ENCODE assay signal across 13 cellular contexts in the genomic region with DNA sequence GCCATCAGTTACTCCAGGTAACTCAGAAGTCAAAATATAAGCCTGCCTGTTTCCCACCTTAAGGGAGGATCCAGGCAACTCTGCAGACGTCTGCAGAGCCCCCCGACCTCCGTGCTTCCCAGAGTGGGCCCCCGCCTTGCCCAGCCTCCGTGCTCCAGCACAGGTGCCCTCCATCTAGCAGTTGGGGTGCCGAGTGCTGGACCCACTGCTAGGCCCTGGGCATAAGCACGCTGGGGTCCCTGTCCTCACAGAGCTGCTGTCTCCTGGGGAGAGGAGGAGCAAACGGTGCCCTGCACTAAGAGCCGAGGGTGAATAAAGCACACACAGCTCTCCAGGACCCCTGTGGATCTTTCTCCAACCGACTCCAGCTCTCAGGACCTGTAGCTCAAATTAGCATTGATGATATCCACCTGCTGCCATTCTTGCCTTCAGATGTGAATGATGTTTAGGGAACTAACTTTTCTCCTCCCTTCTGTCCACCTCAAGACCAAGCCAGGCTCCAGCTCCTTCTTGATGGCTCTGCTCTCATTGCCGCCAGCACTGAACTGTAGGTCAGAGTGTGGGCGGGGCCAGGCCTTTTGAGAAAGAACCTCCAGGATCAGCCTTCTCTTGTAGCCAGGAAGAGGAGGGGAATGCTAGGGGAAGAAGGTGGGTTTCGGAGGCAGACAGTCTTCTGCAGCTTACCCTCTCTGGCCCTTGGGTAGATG.
DNase-seq lines count a peak whose midpoint lies in the region; ATAC-seq and TF ChIP-seq lines count a peak whose summit lies in the region.
"Had no signal": no experiment of that assay in that cellular context is flagged by ENCODE, and none has a peak within 500 bp of the region (broad histone marks: within the 10 kb centered on the region; RNA-seq: fewer than 3 reads in every experiment).

No MANE protein-coding gene starts in this region.

- ATAC-seq in natural killer cell treated with Interleukin-12 subunit alpha and Interleukin-12 subunit beta and Interleukin-15 and Interleukin-18, amount 100 ng/mL, for 72 hours = no peak
- ATAC-seq in GM19463 (IDR thresholded peaks at IDR 0.05; ENCODE audit: unreplicated experiment) = no peak

- peak overlapping the region in 1 of 11 experiments; percentile 5; a peak in 1 of 22 replicates for H3K27ac ChIP-seq in BLaER1 treated with 17β-estradiol and CSF1 and Interleukin-3, amounts not matched to agents 10 nM and 100 nM
- peak overlapping the region; percentile 85 for H3K27ac ChIP-seq in ascending aorta
- no peak overlapping the region for H3K27ac ChIP-seq in testis
- H3K27ac ChIP-seq: psoas muscle had no signal

- no peaks in the 10 kb centered on the region for H3K36me3 Mint-ChIP-seq in natural killer cell treated with Interleukin-12 subunit alpha and Interleukin-12 subunit beta and Interleukin-15 and Interleukin-18, amount 100 ng/mL, for 72 hours

- H4K20me1 ChIP-seq in BLaER1 treated with 17β-estradiol and CSF1 and Interleukin-3, amounts not matched to agents 10 nM and 100 nM = peaks cover 0 to 8% (median 0%) of the 10 kb centered on the region in 11 experiments; a peak in 3 of 22 replicates

- peak overlapping the region in 4 of 11 experiments; percentile 8 to 73 (median 40); a peak in 2 of 22 replicates for H3K9ac ChIP-seq in BLaER1 treated with 17β-estradiol and CSF1 and Interleukin-3, amounts not matched to agents 10 nM and 100 nM

- no peak for TF ChIP-seq POLR2A in testis (IDR thresholded peaks at IDR 0.05)

- TF ChIP-seq CTCF in ascending aorta (IDR thresholded peaks at IDR 0.05) (no peak), testis (IDR thresholded peaks at IDR 0.05) (no peak)

- H3K36me3 ChIP-seq in BLaER1 treated with 17β-estradiol and CSF1 and Interleukin-3, amounts not matched to agents 10 nM and 100 nM = no peaks in the 10 kb centered on the region; a peak in 2 of 22 replicates
- H3K36me3 ChIP-seq in ascending aorta = no peaks in the 10 kb centered on the region
- no peaks in the 10 kb centered on the region for H3K36me3 ChIP-seq in testis (ENCODE audit: low read depth, missing control alignments)

- peaks cover 98 to 100% (median 100%) of the 10 kb centered on the region in 10 experiments for H3K4me1 ChIP-seq in BLaER1 treated with 17β-estradiol and CSF1 and Interleukin-3, amounts not matched to agents 10 nM and 100 nM
- peaks cover 13 to 88% of the 10 kb centered on the region in 2 donors for H3K4me1 ChIP-seq in ascending aorta
- peaks cover 33% of the 10 kb centered on the region for H3K4me1 ChIP-seq in testis

- no peaks in the 10 kb centered on the region for H3K9me3 Mint-ChIP-seq in natural killer cell treated with Interleukin-12 subunit alpha and Interleukin-12 subunit beta and Interleukin-15 and Interleukin-18, amount 100 ng/mL, for 72 hours

- peaks cover 70 to 74% of the 10 kb centered on the region in 2 donors for H3K4me1 Mint-ChIP-seq in natural killer cell treated with Interleukin-12 subunit alpha and Interleukin-12 subunit beta and Interleukin-15 and Interleukin-18, amount 100 ng/mL, for 72 hours (ENCODE audit: low read depth in 2 of 2)

- H3K4me2 ChIP-seq in BLaER1 treated with 17β-estradiol and CSF1 and Interleukin-3, amounts not matched to agents 10 nM and 100 nM = peak overlapping the region; percentile 91 to 100 (median 96)

- DNase-seq in NCI-H1092 treated with DMSO at 0.1 percent for 48 hours (lab: John Stamatoyannopoulos, UW) (peak; percentile 74), ascending aorta (ENCODE audit: low spot score in 2 of 2) (peak in 1 of 2 donors; percentile 70), NCI-H1105 treated with DMSO at 0.1 percent for 48 hours (lab: John Stamatoyannopoulos, UW) (no peak), iPS-NIHi11 (ENCODE audit: low spot score) (no peak), testis (no peak)
- DNase-seq in natural killer cell treated with Interleukin-12 subunit alpha and Interleukin-12 subunit beta and Interleukin-15 and Interleukin-18, amount 100 ng/mL, for 72 hours (ENCODE audit: low spot score) = no peak
- DNase-seq: activated gamma-delta T cell treated with Interleukin-2 at 50 U/mL for 16 hours; effector CD4-positive, alpha-beta T cell; NCI-H526 treated with DMSO at 0.1 percent for 48 hours had no signal

- H3K27ac Mint-ChIP-seq in natural killer cell treated with Interleukin-12 subunit alpha and Interleukin-12 subunit beta and Interleukin-15 and Interleukin-18, amount 100 ng/mL, for 72 hours = peak overlapping the region; percentile 99 to 100

- intact Hi-C loops in ascending aorta (cut with DNase I) = loop anchor here (5.0 kb wide), 2 partner anchors 47 to 93 kb away; no protein-coding TSS in a partner anchor
- intact Hi-C loops in testis (cut with DNase I; ENCODE audit: low total_unique reads) = no loop called here

- H3K4me3 ChIP-seq in BLaER1 treated with 17β-estradiol and CSF1 and Interleukin-3, amounts not matched to agents 10 nM and 100 nM = no peak overlapping the region
- H3K4me3 ChIP-seq in ascending aorta (no peak overlapping the region), testis (no peak overlapping the region)
- H3K4me3 ChIP-seq: psoas muscle had no signal

- H3K27me3 ChIP-seq in BLaER1 treated with 17β-estradiol and CSF1 and Interleukin-3, amounts not matched to agents 10 nM and 100 nM = no peaks in the 10 kb centered on the region
- H3K27me3 ChIP-seq in ascending aorta (no peaks in the 10 kb centered on the region), testis (no peaks in the 10 kb centered on the region)

- WGBS in testis, 2 donors = 84 to 92% methylated on average over 9 to 13 of the region's 13 CpGs

- no peaks in the 10 kb centered on the region for H3K27me3 Mint-ChIP-seq in natural killer cell treated with Interleukin-12 subunit alpha and Interleukin-12 subunit beta and Interleukin-15 and Interleukin-18, amount 100 ng/mL, for 72 hours

- peak overlapping the region; percentile 36 for H3K4me3 Mint-ChIP-seq in natural killer cell treated with Interleukin-12 subunit alpha and Interleukin-12 subunit beta and Interleukin-15 and Interleukin-18, amount 100 ng/mL, for 72 hours
- H3K4me3 Mint-ChIP-seq: CD14-positive monocyte had no signal

- H3K9me3 ChIP-seq in BLaER1 treated with 17β-estradiol and CSF1 and Interleukin-3, amounts not matched to agents 10 nM and 100 nM (replicated peaks in 1 of 11) = peaks cover 0 to under 1% (median 0%) of the 10 kb centered on the region in 11 experiments; a peak in 1 of 22 replicates
- H3K9me3 ChIP-seq in ascending aorta (no peaks in the 10 kb centered on the region), testis (no peaks in the 10 kb centered on the region)
- H3K9me3 ChIP-seq: psoas muscle had no signal

Comparison
In these comparisons a context has a peak if more than half of its experiments do, and no peak if none do; other contexts are left out.
1. H3K27ac ChIP-seq: peak in ascending aorta (2 of 2); none in testis (0 of 2).